ENCODE assay signal across 18 cellular contexts in the genomic region with DNA sequence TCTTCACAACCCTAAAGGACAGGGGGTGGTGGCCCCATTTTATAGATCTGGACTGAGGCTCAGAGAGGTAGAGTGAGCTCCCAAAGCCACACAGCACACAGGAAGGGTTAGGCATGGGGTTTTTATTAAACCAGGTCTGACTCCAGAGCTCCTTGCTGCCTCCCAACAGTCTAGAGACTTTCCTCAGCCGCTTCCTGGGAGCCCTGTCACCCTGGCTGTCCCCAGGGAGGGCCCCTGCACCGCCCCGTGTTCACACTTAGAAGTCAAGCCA. TPM values are rescaled to one million over a fixed set of nuclear protein-coding genes. Genes with fewer than 3 reads are reported as not detected.
A peak's percentile ranks its signal among the peaks of the same experiment; 100 is the strongest.
DNase-seq lines count a peak whose midpoint lies in the region; ATAC-seq and TF ChIP-seq lines count a peak whose summit lies in the region.
"Had no signal": no experiment of that assay in that cellular context is flagged by ENCODE, and none has a peak within 500 bp of the region (broad histone marks: within the 10 kb centered on the region; RNA-seq: fewer than 3 reads in every experiment).

No MANE protein-coding gene starts in this region.

- H3K14ac ChIP-seq in neuronal stem cell (ENCODE audit: low read length), result no peak overlapping the region

- no peak overlapping the region for H2AFZ ChIP-seq in neuronal stem cell (ENCODE audit: low read length)

- H2BK5ac ChIP-seq in neuronal stem cell (ENCODE audit: low read length), result no peak overlapping the region

- DNase-seq in colonic mucosa (peak; percentile 24), neuronal stem cell (ENCODE audit: low spot score) (no peak), GM19240 (ENCODE audit: insufficient read length, low spot score) (no peak), substantia nigra (lab: John Stamatoyannopoulos, UW) (no peak)
- DNase-seq: CD4-positive, alpha-beta memory T cell; DMS153; DMS79; GDM1; HCEC 1CT; HFFc6 had no signal

- H3K4ac ChIP-seq in neuronal stem cell (ENCODE audit: low read length), result no peak overlapping the region

- no peak overlapping the region for H4K8ac ChIP-seq in neuronal stem cell (ENCODE audit: low read depth, low read length)

- intact Hi-C loops in colonic mucosa (cut with DNase I), result no loop called here

- H3K4me2 ChIP-seq in neuronal stem cell (ENCODE audit: insufficient read depth, low read length, poor library complexity, severe bottlenecking), result no peak overlapping the region
- H3K4me2 ChIP-seq: BLaER1 had no signal

- H2BK15ac ChIP-seq in neuronal stem cell (ENCODE audit: low read length), result peak overlapping the region; percentile 68

- no peak overlapping the region for H3K18ac ChIP-seq in neuronal stem cell (ENCODE audit: low read length)

- no peak overlapping the region for H2BK12ac ChIP-seq in neuronal stem cell (ENCODE audit: low read length)

- H3K36me3 ChIP-seq in HEK293 (ENCODE audit: control insufficient read depth in 2 of 2, insufficient read depth in 1 of 2, low read length in 2 of 2), result no peaks in the 10 kb centered on the region
- no peaks in the 10 kb centered on the region for H3K36me3 ChIP-seq in colonic mucosa
- no peaks in the 10 kb centered on the region for H3K36me3 ChIP-seq in neuronal stem cell (replicated peaks in 1 of 2; ENCODE audit: control insufficient read depth in 2 of 2, insufficient read depth in 2 of 2, low read length in 2 of 2)
- H3K36me3 ChIP-seq: BLaER1 had no signal

- peak overlapping the region; percentile 10 for H2BK120ac ChIP-seq in neuronal stem cell (ENCODE audit: low read depth, low read length)

- no peak overlapping the region for H3K9ac ChIP-seq in colonic mucosa (ENCODE audit: low read depth in 2 of 2, low read length in 2 of 2)
- H3K9ac ChIP-seq in neuronal stem cell (ENCODE audit: low read depth, low read length, poor library complexity), result no peak overlapping the region
- H3K9ac ChIP-seq: BLaER1 had no signal

- H3K27me3 ChIP-seq in colonic mucosa (peaks cover 6% of the 10 kb centered on the region), neuronal stem cell (ENCODE audit: control insufficient read depth in 3 of 3, insufficient read depth in 3 of 3, low read depth in 1 of 3, low read length in 3 of 3) (peaks cover 0 to 86% (median 24%) of the 10 kb centered on the region in 3 experiments)
- H3K27me3 ChIP-seq: BLaER1 had no signal

- no peak overlapping the region for H3K27ac ChIP-seq in HEK293 (ENCODE audit: extremely low read depth, low read depth, low read length)
- no peak overlapping the region for H3K27ac ChIP-seq in colonic mucosa
- no peak overlapping the region for H3K27ac ChIP-seq in neuronal stem cell (replicated peaks; ENCODE audit: low read length)
- no peak overlapping the region for H3K27ac ChIP-seq in substantia nigra (ENCODE audit: low read depth, low read length, poor library complexity, severe bottlenecking)
- H3K27ac ChIP-seq: BLaER1 had no signal

- POLR2A ChIA-PET in HEK293 (lab: Yijun Ruan, JAX), result no interaction called here

- no CpG with 5 or more reads among the region's 3 CpGs for WGBS in neuronal stem cell (ENCODE audit: extremely low coverage in 2 of 2, insufficient read length in 2 of 2, insufficient replicate concordance in 1 of 2), 2 donors

- H3K4me1 ChIP-seq in HEK293 (ENCODE audit: control insufficient read depth, insufficient read depth, low read length) (no peaks in the 10 kb centered on the region), colonic mucosa (no peaks in the 10 kb centered on the region), neuronal stem cell (ENCODE audit: control insufficient read depth in 2 of 2, insufficient read depth in 1 of 2, low read depth in 1 of 2, low read length in 2 of 2) (peaks cover 14 to 20% of the 10 kb centered on the region in 2 donors)
- H3K4me1 ChIP-seq: BLaER1 had no signal

- H4K91ac ChIP-seq in neuronal stem cell (ENCODE audit: low read depth, low read length, poor library complexity), result no peak overlapping the region

- TF ChIP-seq CTCF in HEK293 (tag by site-specific recombination; IDR thresholded peaks at IDR 0.05) (no peak), colonic mucosa (IDR thresholded peaks at IDR 0.05) (no peak)

- H3K79me1 ChIP-seq in neuronal stem cell (ENCODE audit: low read depth, low read length), result peaks cover under 1% of the 10 kb centered on the region

- H3K23ac ChIP-seq in neuronal stem cell (ENCODE audit: low read depth, low read length, poor library complexity), result no peak overlapping the region

- no peak overlapping the region for H3K4me3 ChIP-seq in HEK293 (ENCODE audit: low read depth, low read length)
- H3K4me3 ChIP-seq in colonic mucosa, result no peak overlapping the region
- H3K4me3 ChIP-seq in neuronal stem cell (ENCODE audit: low read length in 2 of 2), result no peak overlapping the region
- H3K4me3 ChIP-seq: BLaER1 had no signal

- H3K9me3 ChIP-seq in HEK293 (ENCODE audit: control insufficient read depth, insufficient read depth, low read depth, low read length), result no peaks in the 10 kb centered on the region
- no peaks in the 10 kb centered on the region for H3K9me3 ChIP-seq in colonic mucosa
- H3K9me3 ChIP-seq in neuronal stem cell (replicated peaks in 1 of 2; ENCODE audit: control insufficient read depth in 2 of 2, insufficient read depth in 1 of 2, low read depth in 1 of 2, low read length in 2 of 2), result no peaks in the 10 kb centered on the region
- H3K9me3 ChIP-seq: BLaER1 had no signal

- ATAC-seq in GM18519 (IDR thresholded peaks at IDR 0.05; ENCODE audit: low FRiP score, unreplicated experiment), result no peak

- CTCF ChIA-PET in HEK293 (lab: Yijun Ruan, JAX), result interaction anchor here (0.6 kb wide), 1 partner anchor 139 kb away, joined by 3 read pairs; no protein-coding TSS in a partner anchor

- H2AK5ac ChIP-seq in neuronal stem cell (ENCODE audit: low read depth, low read length), result peak overlapping the region; percentile 13

TF ChIP-seq in HEK293, 187 proteins besides CTCF, POLR2A, EP300 and RAD21:
- TF ChIP-seq ZNF140 (tag by site-specific recombination; IDR thresholded peaks at IDR 0.05), result no peak
- 0 out of 2 replicates have a peak, but pooled peaks have one; percentile 78 for TF ChIP-seq ZNF768 (tag by site-specific recombination; IDR thresholded peaks at IDR 0.05)

RNA-seq across cellular contexts. Expression of gene EPHA8, which starts 8.0 kb away (rescaled TPM):
- not detected for total RNA-seq in colonic mucosa
- polyA plus RNA-seq in neuronal stem cell (2013, experiment 1 of 2), result 0.03 TPM
- 0.04 TPM for polyA plus RNA-seq in neuronal stem cell (2013, experiment 2 of 2)
- total RNA-seq: A673; CD4-positive, alpha-beta memory T cell; Daoy; HFFc6; HT-29 had no signal
- polyA plus RNA-seq: AG04450; CD14-positive monocyte; CD4-positive, alpha-beta memory T cell had no signal
